17 cellular contexts compared by ENCODE assay signal in the genomic region with DNA sequence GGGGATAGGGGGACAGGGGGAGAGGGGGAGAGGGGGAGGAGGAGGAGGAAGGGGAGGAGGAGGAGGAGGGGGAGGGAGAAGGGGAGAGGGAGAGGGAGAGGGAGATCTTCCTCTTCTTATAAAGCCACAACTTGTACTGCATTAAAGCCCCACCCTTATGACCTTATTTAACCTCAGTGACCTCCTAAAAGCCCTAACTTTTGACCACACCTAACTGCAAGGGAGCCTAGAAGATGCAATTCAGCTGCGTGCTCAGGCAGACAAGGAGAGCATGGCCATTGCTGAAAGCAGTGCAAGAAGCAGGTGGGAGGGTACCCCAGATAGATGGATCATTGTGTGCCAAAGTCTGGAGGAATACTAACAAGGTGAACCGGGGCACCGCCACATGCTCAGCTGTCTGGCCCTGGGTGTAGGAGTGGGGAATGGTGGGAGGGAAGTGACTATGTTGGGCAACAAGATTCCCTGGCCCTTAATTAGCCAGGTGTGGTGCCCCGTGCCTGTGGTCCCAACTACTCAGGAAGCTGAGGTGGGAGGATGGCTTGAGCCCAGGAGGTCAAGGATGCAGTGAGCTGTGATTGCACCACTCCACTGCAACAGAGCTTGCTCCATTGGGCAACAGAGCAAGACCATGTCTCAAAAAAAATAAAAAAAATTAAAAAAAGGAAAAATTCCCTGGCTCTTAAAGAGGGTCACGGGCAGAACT.
DNase-seq lines count a peak whose midpoint lies in the region; ATAC-seq, FAIRE-seq and TF ChIP-seq lines count a peak whose summit lies in the region.
"Had no signal": no experiment of that assay in that cellular context is flagged by ENCODE, and none has a peak within 500 bp of the region (broad histone marks: within the 10 kb centered on the region; RNA-seq: fewer than 3 reads in every experiment).

No MANE protein-coding gene starts in this region.

- ATAC-seq in HG03064 (IDR thresholded peaks at IDR 0.05; ENCODE audit: low read depth, unreplicated experiment) = peak; percentile 7
- no peak for ATAC-seq in stimulated activated memory B cell treated with anti-CD40 and anti-IgM and Interleukin-4, amounts not matched to agents 10 μg/mL and 1 μg/mL and 100 μg/mL, for 72 hours
- ATAC-seq: T-cell had no signal

- no peak overlapping the region for H3K4me3 Mint-ChIP-seq in stimulated activated memory B cell treated with anti-CD40 and anti-IgM and Interleukin-4, amounts not matched to agents 10 μg/mL and 1 μg/mL and 100 μg/mL, for 72 hours
- H3K4me3 Mint-ChIP-seq in CD4-positive, alpha-beta memory T cell = no peak overlapping the region
- H3K4me3 Mint-ChIP-seq: T-cell had no signal

- H3K4me2 ChIP-seq in SU-DHL-6 (ENCODE audit: low read depth, low read length, poor library complexity, severe bottlenecking) = peak overlapping the region; percentile 30

- no peaks in the 10 kb centered on the region for H3K36me3 Mint-ChIP-seq in stimulated activated memory B cell treated with anti-CD40 and anti-IgM and Interleukin-4, amounts not matched to agents 10 μg/mL and 1 μg/mL and 100 μg/mL, for 72 hours
- H3K36me3 Mint-ChIP-seq in CD4-positive, alpha-beta memory T cell = no peaks in the 10 kb centered on the region
- H3K36me3 Mint-ChIP-seq: T-cell had no signal

- no peak overlapping the region for H3K4me3 ChIP-seq in SU-DHL-6 (ENCODE audit: insufficient read depth, low read length, poor library complexity, severe bottlenecking)
- H3K4me3 ChIP-seq in CD4-positive, alpha-beta memory T cell (ENCODE audit: low read length in 2 of 2) = no peak overlapping the region
- H3K4me3 ChIP-seq: coronary artery, esophagus squamous epithelium, GM23248, skin epidermis had no signal

- POLR2A ChIA-PET in CD4-positive, alpha-beta memory T cell (lab: Charles Lee; ENCODE audit: partially characterized antibody) = no interaction called here

- FAIRE-seq in GM19239 (lab: Jason Lieb, UNC) = peak; percentile 60

- H3K27me3 Mint-ChIP-seq in stimulated activated memory B cell treated with anti-CD40 and anti-IgM and Interleukin-4, amounts not matched to agents 10 μg/mL and 1 μg/mL and 100 μg/mL, for 72 hours = no peaks in the 10 kb centered on the region
- no peaks in the 10 kb centered on the region for H3K27me3 Mint-ChIP-seq in CD4-positive, alpha-beta memory T cell

- no peaks in the 10 kb centered on the region for H3K9me2 ChIP-seq in SU-DHL-6 (replicated peaks; ENCODE audit: insufficient read depth, low read length)

- TF ChIP-seq CTCF in SU-DHL-6 (IDR thresholded peaks at IDR 0.05; ENCODE audit: insufficient read depth, low read length, poor library complexity, severe bottlenecking) = no peak

- no peaks in the 10 kb centered on the region for H4K20me1 ChIP-seq in SU-DHL-6 (ENCODE audit: low read depth, low read length)

- no peaks in the 10 kb centered on the region for H3K4me1 ChIP-seq in CD4-positive, alpha-beta memory T cell (ENCODE audit: insufficient read depth, low read length)
- H3K4me1 ChIP-seq: esophagus squamous epithelium had no signal

- intact Hi-C loops in CD4-positive, alpha-beta memory T cell (cut with micrococcal nuclease) = no loop called here

- DNase-seq in GM19239 (ENCODE audit: insufficient read length, low spot score) (no peak), T-helper 1 cell (no peak), HT-29 (ENCODE audit: low spot score) (no peak)
- no peak for DNase-seq in CD4-positive, alpha-beta memory T cell
- DNase-seq: aorta, esophagus squamous epithelium, GM23248, hippocampal formation, KG1, NCI-H2171 treated with DMSO at 0.1 percent for 48 hours, nucleus accumbens, T-cell had no signal

- peak overlapping the region; percentile 72 for H3K27ac Mint-ChIP-seq in stimulated activated memory B cell treated with anti-CD40 and anti-IgM and Interleukin-4, amounts not matched to agents 10 μg/mL and 1 μg/mL and 100 μg/mL, for 72 hours
- no peak overlapping the region for H3K27ac Mint-ChIP-seq in CD4-positive, alpha-beta memory T cell
- H3K27ac Mint-ChIP-seq: T-cell had no signal

- CTCF ChIA-PET in CD4-positive, alpha-beta memory T cell (lab: Charles Lee; ENCODE audit: partially characterized antibody) = no interaction called here

- no peak overlapping the region for H2AFZ ChIP-seq in SU-DHL-6 (ENCODE audit: low read depth, low read length, severe bottlenecking)
- H2AFZ ChIP-seq: GM23248 had no signal

- no peak overlapping the region for H3K9ac ChIP-seq in SU-DHL-6 (ENCODE audit: low read length)
- H3K9ac ChIP-seq: GM23248 had no signal

- no peaks in the 10 kb centered on the region for H3K9me3 Mint-ChIP-seq in stimulated activated memory B cell treated with anti-CD40 and anti-IgM and Interleukin-4, amounts not matched to agents 10 μg/mL and 1 μg/mL and 100 μg/mL, for 72 hours
- no peaks in the 10 kb centered on the region for H3K9me3 Mint-ChIP-seq in CD4-positive, alpha-beta memory T cell
- H3K9me3 Mint-ChIP-seq: T-cell had no signal

- peaks cover 65% of the 10 kb centered on the region for H3K4me1 Mint-ChIP-seq in stimulated activated memory B cell treated with anti-CD40 and anti-IgM and Interleukin-4, amounts not matched to agents 10 μg/mL and 1 μg/mL and 100 μg/mL, for 72 hours
- H3K4me1 Mint-ChIP-seq in CD4-positive, alpha-beta memory T cell = peaks cover 0 to 8% (median 4%) of the 10 kb centered on the region in 4 donors

- H3K27ac ChIP-seq in SU-DHL-6 (ENCODE audit: low read depth, low read length) = peak overlapping the region; percentile 20; the same call in 1 of the 2 replicates
- no peak overlapping the region for H3K27ac ChIP-seq in CD4-positive, alpha-beta memory T cell (ENCODE audit: low read depth, low read length)
- H3K27ac ChIP-seq: coronary artery, GM23248, skin epidermis had no signal

- no peaks in the 10 kb centered on the region for H3K27me3 ChIP-seq in SU-DHL-6 (ENCODE audit: low read length)
- no peaks in the 10 kb centered on the region for H3K27me3 ChIP-seq in CD4-positive, alpha-beta memory T cell (ENCODE audit: insufficient read depth, low read length)

- H3K79me2 ChIP-seq in SU-DHL-6 (ENCODE audit: insufficient read depth, low read length) = no peaks in the 10 kb centered on the region

- H3K36me3 ChIP-seq in SU-DHL-6 (ENCODE audit: low read length) = no peaks in the 10 kb centered on the region
- no peaks in the 10 kb centered on the region for H3K36me3 ChIP-seq in CD4-positive, alpha-beta memory T cell (ENCODE audit: insufficient read depth, low read length)
- H3K36me3 ChIP-seq: esophagus squamous epithelium had no signal

- peaks cover 27% of the 10 kb centered on the region for H3F3A ChIP-seq in SU-DHL-6 (ENCODE audit: insufficient read depth)

- H3K9me3 ChIP-seq in SU-DHL-6 (ENCODE audit: insufficient read depth, low read length) = no peaks in the 10 kb centered on the region
- H3K9me3 ChIP-seq in CD4-positive, alpha-beta memory T cell (ENCODE audit: control insufficient read depth in 1 of 2, low read length in 2 of 2) = no peaks in the 10 kb centered on the region
- H3K9me3 ChIP-seq: esophagus squamous epithelium had no signal
